ENCODE assay signal across 1 cellular context in genomic region chr12:109861689-109862314, GRCh38.
TF ChIP-seq lines count a peak whose summit lies in the region.

No MANE protein-coding gene starts in this region.

TF ChIP-seq in HEK293, 187 proteins besides CTCF, POLR2A, EP300 and RAD21 (continued from another document and continues in another):
- TF ChIP-seq ELK4 (IDR thresholded peaks at IDR 0.05; ENCODE audit: borderline replicate concordance, low read depth, low read length) = no peak
- TF ChIP-seq PRDM6 (tag by site-specific recombination; IDR thresholded peaks at IDR 0.05) = no peak; the same call in 1 of the 2 replicates
- TF ChIP-seq ZNF23 (tag by site-specific recombination; IDR thresholded peaks at IDR 0.05; ENCODE audit: borderline replicate concordance) = no peak
- TF ChIP-seq ZBTB21 (tag by site-specific recombination; IDR thresholded peaks at IDR 0.05) = peak; percentile 96
- no peak for TF ChIP-seq PRDM1 (tag by site-specific recombination; IDR thresholded peaks at IDR 0.05)
- TF ChIP-seq PATZ1 (tag by site-specific recombination; IDR thresholded peaks at IDR 0.05) = peak; percentile 85
- no peak for TF ChIP-seq ZNF202 (tag by site-specific recombination; IDR thresholded peaks at IDR 0.05; ENCODE audit: borderline replicate concordance)
- no peak for TF ChIP-seq PRDM4 (tag by site-specific recombination; IDR thresholded peaks at IDR 0.05)
- TF ChIP-seq ZNF561 (tag by site-specific recombination; IDR thresholded peaks at IDR 0.05; ENCODE audit: borderline replicate concordance) = no peak
- no peak for TF ChIP-seq KLF7 (tag by site-specific recombination; IDR thresholded peaks at IDR 0.05; ENCODE audit: borderline replicate concordance)
- no peak for TF ChIP-seq ZSCAN4 (tag by site-specific recombination; IDR thresholded peaks at IDR 0.05)
- TF ChIP-seq ZNF518A (tag by site-specific recombination; conservative IDR thresholded peaks at IDR 0.05; ENCODE audit: low read depth) = no peak
- no peak for TF ChIP-seq ZNF274 (IDR thresholded peaks at IDR 0.05; ENCODE audit: low read length)
- TF ChIP-seq ZNF274 (tag by site-specific recombination; IDR thresholded peaks at IDR 0.05; ENCODE audit: borderline replicate concordance) = no peak
- no peak for TF ChIP-seq AEBP2 (tag by site-specific recombination; IDR thresholded peaks at IDR 0.05; ENCODE audit: borderline replicate concordance)
- TF ChIP-seq PRDM2 (tag by site-specific recombination; IDR thresholded peaks at IDR 0.05; ENCODE audit: borderline replicate concordance) = no peak
- TF ChIP-seq ZNF404 (tag by site-specific recombination; IDR thresholded peaks at IDR 0.05) = no peak
- TF ChIP-seq KLF16 (tag by site-specific recombination; IDR thresholded peaks at IDR 0.05) = no peak
- TF ChIP-seq ZNF324 (tag by site-specific recombination; IDR thresholded peaks at IDR 0.05) = peak; percentile 89
- no peak for TF ChIP-seq GLI4 (tag by site-specific recombination; IDR thresholded peaks at IDR 0.05)
- TF ChIP-seq HIC1 (tag by site-specific recombination; IDR thresholded peaks at IDR 0.05) = peak; percentile 85
- no peak for TF ChIP-seq ZNF223 (tag by site-specific recombination; IDR thresholded peaks at IDR 0.05)
- peak; percentile 62; the same call in 1 of the 2 replicates for TF ChIP-seq SCRT2 (tag by site-specific recombination; IDR thresholded peaks at IDR 0.05)
- peak; percentile 69; the same call in 1 of the 2 replicates for TF ChIP-seq OSR2 (tag by site-specific recombination; IDR thresholded peaks at IDR 0.05)
- TF ChIP-seq ZNF341 (tag by site-specific recombination; IDR thresholded peaks at IDR 0.05; ENCODE audit: low read depth) = no peak
- TF ChIP-seq ZNF707 (tag by site-specific recombination; IDR thresholded peaks at IDR 0.05) = no peak
